8 cellular contexts compared by ENCODE assay signal in the genomic region with DNA sequence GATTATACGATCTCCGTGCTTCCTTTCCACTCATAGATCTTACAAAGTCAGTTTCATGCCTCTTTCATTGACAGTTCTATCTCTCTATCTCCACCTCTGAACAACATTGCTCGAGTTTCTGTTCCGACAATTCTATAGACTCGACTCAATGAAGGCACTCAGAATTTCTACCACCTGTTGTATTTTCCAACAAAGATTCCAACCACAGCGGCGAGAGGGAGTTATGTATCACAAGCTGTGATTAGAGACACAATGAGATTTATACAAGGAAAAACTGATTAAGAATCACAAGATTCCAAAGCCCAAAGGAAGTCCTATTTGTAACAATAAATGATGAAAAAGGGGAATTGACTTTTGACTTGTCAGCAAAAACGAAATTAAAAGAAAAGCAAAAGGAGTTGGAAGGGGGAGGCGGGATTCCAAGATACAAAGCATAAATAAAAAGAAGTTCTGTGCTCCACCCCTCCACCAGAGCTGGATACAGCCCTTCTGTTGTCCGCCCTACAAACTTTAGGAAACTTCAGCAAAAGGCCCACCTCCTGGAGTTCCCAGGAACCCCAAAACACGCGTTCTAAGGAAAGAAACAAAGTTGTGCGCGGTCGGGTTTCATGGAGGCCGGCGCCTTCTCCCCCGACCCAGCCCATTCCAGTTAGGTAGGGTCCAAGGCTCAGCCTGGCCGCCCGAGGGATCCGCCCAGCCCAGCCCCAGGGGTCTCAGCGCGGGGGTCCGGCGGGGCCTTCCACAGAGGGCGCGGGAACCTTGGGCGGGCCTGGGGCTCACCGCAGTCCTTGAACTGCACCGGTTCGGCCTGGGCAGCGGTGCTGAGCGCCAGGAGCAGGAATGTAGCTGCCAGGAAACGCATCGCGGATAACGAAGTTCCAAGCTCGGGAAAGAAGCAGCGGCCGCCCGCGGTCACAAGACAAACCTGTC. TPM values are rescaled to one million over a fixed set of nuclear protein-coding genes. Genes with fewer than 3 reads are reported as not detected.
DNase-seq lines count a peak whose midpoint lies in the region; ATAC-seq and TF ChIP-seq lines count a peak whose summit lies in the region.

A gene (minus strand): TSS at position 893 of the 930 bp plus-strand sequence. CDS start 31 bp downstream, at position 862.

- no peaks in the 10 kb centered on the region for H3K27me3 Mint-ChIP-seq in activated CD8-positive, alpha-beta memory T cell treated with anti-CD3 and anti-CD28 coated beads, Interleukin-2, amount 10 ng/mL, durations not matched to agents 7 days and 5 days
- H3K27me3 Mint-ChIP-seq in activated CD4-positive, alpha-beta memory T cell treated with anti-CD3 and anti-CD28 coated beads for 36 hours = no peaks in the 10 kb centered on the region

- H3K36me3 ChIP-seq in heart left ventricle = peaks cover 0 to 24% (median 16%) of the 10 kb centered on the region in 9 donors

- TF ChIP-seq CTCF in heart left ventricle (IDR thresholded peaks at IDR 0.05) = no peak

- no peak for ATAC-seq in activated CD8-positive, alpha-beta memory T cell treated with anti-CD3 and anti-CD28 coated beads, Interleukin-2, amount 10 ng/mL, durations not matched to agents 7 days and 5 days
- ATAC-seq in HG03135 (IDR thresholded peaks at IDR 0.05; ENCODE audit: unreplicated experiment) = peak; percentile 19
- ATAC-seq in heart left ventricle = peak in 1 of 4 donors; percentile 38

- DNase-seq in activated CD8-positive, alpha-beta memory T cell treated with anti-CD3 and anti-CD28 coated beads, Interleukin-2, amount 10 ng/mL, durations not matched to agents 7 days and 5 days = no peak
- DNase-seq in activated CD8-positive, alpha-beta memory T cell treated with anti-CD3 and anti-CD28 coated beads for 24 hours = no peak
- no peak for DNase-seq in activated CD4-positive, alpha-beta memory T cell treated with anti-CD3 and anti-CD28 coated beads for 36 hours
- DNase-seq in heart left ventricle (no peak), pulmonary artery endothelial cell (ENCODE audit: low read depth, low spot score) (no peak), NCI-H1436 (lab: John Stamatoyannopoulos, UW) (no peak)
- no peak for DNase-seq in activated effector memory CD4-positive, alpha-beta T cell treated with Interleukin-2 at 50 U/mL for 16 hours

- POLR2A ChIA-PET in activated CD4-positive, alpha-beta memory T cell treated with anti-CD3 and anti-CD28 coated beads for 36 hours (lab: Charles Lee) = interaction anchor here (1.1 to 1.4 kb wide), 2 partner anchors 119 to 271 kb away, joined by 4 read pairs; a partner anchor contains a TSS

- WGBS in heart left ventricle, 4 donors = 1% methylated on average over 36 to 42 of the region's 42 CpGs

- peak within 1 kb of the TSS; percentile 82 to 98 (median 92) for H3K27ac ChIP-seq in heart left ventricle

- H3K9me3 ChIP-seq in heart left ventricle = no peaks in the 10 kb centered on the region

- no peaks in the 10 kb centered on the region for H3K9me3 Mint-ChIP-seq in activated CD8-positive, alpha-beta memory T cell treated with anti-CD3 and anti-CD28 coated beads, Interleukin-2, amount 10 ng/mL, durations not matched to agents 7 days and 5 days (ENCODE audit: low read depth)
- no peaks in the 10 kb centered on the region for H3K9me3 Mint-ChIP-seq in activated CD4-positive, alpha-beta memory T cell treated with anti-CD3 and anti-CD28 coated beads for 36 hours

- H3K27me3 ChIP-seq in heart left ventricle = no peaks in the 10 kb centered on the region

- H3K27ac Mint-ChIP-seq in activated CD8-positive, alpha-beta memory T cell treated with anti-CD3 and anti-CD28 coated beads, Interleukin-2, amount 10 ng/mL, durations not matched to agents 7 days and 5 days = peak within 1 kb of the TSS; percentile 89
- peak within 1 kb of the TSS; percentile 80 for H3K27ac Mint-ChIP-seq in activated CD4-positive, alpha-beta memory T cell treated with anti-CD3 and anti-CD28 coated beads for 36 hours

- H3K4me3 ChIP-seq in heart left ventricle = peak within 1 kb of the TSS; percentile 74 to 97 (median 88)

- peaks cover 22% of the 10 kb centered on the region for H3K4me1 Mint-ChIP-seq in activated CD8-positive, alpha-beta memory T cell treated with anti-CD3 and anti-CD28 coated beads, Interleukin-2, amount 10 ng/mL, durations not matched to agents 7 days and 5 days
- peaks cover 21% of the 10 kb centered on the region for H3K4me1 Mint-ChIP-seq in activated CD4-positive, alpha-beta memory T cell treated with anti-CD3 and anti-CD28 coated beads for 36 hours (ENCODE audit: low read depth)

- CTCF ChIA-PET in activated CD8-positive, alpha-beta memory T cell treated with anti-CD3 and anti-CD28 coated beads, Interleukin-2, amount 10 ng/mL, durations not matched to agents 7 days and 5 days (lab: Charles Lee) = interaction anchor here (0.6 to 1.6 kb wide), 10 partner anchors 9 to 516 kb away, joined by 3 to 7 read pairs (median 4); no protein-coding TSS in a partner anchor
- CTCF ChIA-PET in activated CD4-positive, alpha-beta memory T cell treated with anti-CD3 and anti-CD28 coated beads for 36 hours (lab: Charles Lee) = interaction anchor here (0.6 to 1.3 kb wide), 3 partner anchors 80 to 271 kb away, joined by 3 to 4 read pairs (median 3); a partner anchor contains a TSS

- H3K4me1 ChIP-seq in heart left ventricle = peaks cover 0 to 70% (median 40%) of the 10 kb centered on the region in 12 donors

- peaks cover 8% of the 10 kb centered on the region for H3K36me3 Mint-ChIP-seq in activated CD8-positive, alpha-beta memory T cell treated with anti-CD3 and anti-CD28 coated beads, Interleukin-2, amount 10 ng/mL, durations not matched to agents 7 days and 5 days
- H3K36me3 Mint-ChIP-seq in activated CD4-positive, alpha-beta memory T cell treated with anti-CD3 and anti-CD28 coated beads for 36 hours = peaks cover 2% of the 10 kb centered on the region

- H3K4me3 Mint-ChIP-seq in activated CD8-positive, alpha-beta memory T cell treated with anti-CD3 and anti-CD28 coated beads, Interleukin-2, amount 10 ng/mL, durations not matched to agents 7 days and 5 days = no peak within 1 kb of the TSS
- peak within 1 kb of the TSS; percentile 87 for H3K4me3 Mint-ChIP-seq in activated CD4-positive, alpha-beta memory T cell treated with anti-CD3 and anti-CD28 coated beads for 36 hours

- intact Hi-C loops in activated CD4-positive, alpha-beta memory T cell treated with anti-CD3 and anti-CD28 coated beads for 36 hours (cut with micrococcal nuclease) = loop anchor here (1.0 to 5.0 kb wide), 9 partner anchors 91 to 754 kb away; a partner anchor contains a TSS
- intact Hi-C loops in heart left ventricle (cut with DNase I) = loop anchor here in 5 of 10 donors (2.0 to 10.0 kb wide), 4 partner anchors 102 to 130 kb away; a partner anchor contains a TSS

- peak in 1 of 2 donors; percentile 64 for TF ChIP-seq POLR2A in heart left ventricle (IDR thresholded peaks at IDR 0.05)

RNA-seq across cellular contexts. Expression of the gene that starts here (rescaled TPM):
- total RNA-seq in activated CD8-positive, alpha-beta memory T cell treated with anti-CD3 and anti-CD28 coated beads, Interleukin-2, amount 10 ng/mL, durations not matched to agents 7 days and 5 days = 10 to 100 TPM; 25.0 to 35.6 TPM
- total RNA-seq in activated CD4-positive, alpha-beta memory T cell treated with anti-CD3 and anti-CD28 coated beads for 36 hours = 10 to 100 TPM; 44.6 to 46.3 TPM
- total RNA-seq in heart left ventricle = 100 to 1,000 TPM in 7 of 9 donors, 10 to 100 TPM in 2; 69.4 to 374 (median 135) TPM
- 100 to 1,000 TPM; 126 to 145 TPM for polyA plus RNA-seq in heart left ventricle
- 238 and 317 TPM in 2 replicates for total RNA-seq in pulmonary artery endothelial cell
